ENCODE assay signal across 8 cellular contexts in genomic region chr19:39409886-39410619, GRCh38. TPM values are rescaled to one million over a fixed set of nuclear protein-coding genes. Genes with fewer than 3 reads are reported as not detected.
DNase-seq lines count a peak whose midpoint lies in the region; ATAC-seq, FAIRE-seq and TF ChIP-seq lines count a peak whose summit lies in the region.

No MANE protein-coding gene starts in this region.

- H3K4me1 Mint-ChIP-seq in WTC11: peaks cover 52% of the 10 kb centered on the region
- peaks cover 49% of the 10 kb centered on the region for H3K4me1 Mint-ChIP-seq in dendritic cell treated with granulocyte-macrophage colony-stimulating factor and Interleukin-4, amounts not matched to agents 40 ng/mL and 50 ng/mL, for 4 days (ENCODE audit: low read depth)

- no peaks in the 10 kb centered on the region for H3K9me3 Mint-ChIP-seq in WTC11
- H3K9me3 Mint-ChIP-seq in dendritic cell treated with granulocyte-macrophage colony-stimulating factor and Interleukin-4, amounts not matched to agents 40 ng/mL and 50 ng/mL, for 4 days: no peaks in the 10 kb centered on the region

- H4K20me1 ChIP-seq in MM.1S (ENCODE audit: insufficient read depth, low read length): peaks cover 20% of the 10 kb centered on the region; the same call in 1 of the 2 replicates

- peak; percentile 93 for FAIRE-seq in GM12892 (lab: Jason Lieb, UNC)

- H3K4me3 ChIP-seq in MM.1S (ENCODE audit: low read length) (peak overlapping the region; percentile 98), right lobe of liver (peak overlapping the region; percentile 84 to 99 (median 97))

- TF ChIP-seq CTCF in MM.1S (IDR thresholded peaks at IDR 0.05; ENCODE audit: low read length) (0 out of 2 replicates have a peak, but pooled peaks have one; percentile 6), WTC11 (IDR thresholded peaks at IDR 0.05) (no peak), right lobe of liver (IDR thresholded peaks at IDR 0.05) (no peak)

- H3K27ac ChIP-seq in MM.1S (ENCODE audit: low read length) (peak overlapping the region; percentile 100), right lobe of liver (peak overlapping the region; percentile 93 to 100 (median 99))

- DNase-seq in GM12892 (ENCODE audit: insufficient read length) (no peak), MM.1S (peak; percentile 39), WTC11 (ENCODE audit: low spot score) (peak; percentile 49), right lobe of liver (peak; percentile 78 to 88 (median 83)), occipital lobe (lab: John Stamatoyannopoulos, UW) (no peak)
- peak; percentile 51 to 71 for DNase-seq in stimulated activated CD8-positive, alpha-beta memory T cell treated with anti-CD3 and anti-CD28 coated beads, Interleukin-2, amount 100 ng/mL, for 1 hour (ENCODE audit: low read depth in 2 of 2)

- peak overlapping the region; percentile 47 for H3K4me2 ChIP-seq in MM.1S (ENCODE audit: low read depth, low read length)

- H3F3A ChIP-seq in MM.1S (ENCODE audit: insufficient read depth, low read length): peaks cover 64% of the 10 kb centered on the region

- peak overlapping the region; percentile 84 for H3K27ac Mint-ChIP-seq in WTC11
- peak overlapping the region; percentile 98 for H3K27ac Mint-ChIP-seq in dendritic cell treated with granulocyte-macrophage colony-stimulating factor and Interleukin-4, amounts not matched to agents 40 ng/mL and 50 ng/mL, for 4 days

- H3K79me2 ChIP-seq in MM.1S (ENCODE audit: low read length): peaks cover 24% of the 10 kb centered on the region

- H3K27me3 ChIP-seq in MM.1S (replicated peaks; ENCODE audit: insufficient read depth, low read length): no peaks in the 10 kb centered on the region
- H3K27me3 ChIP-seq in right lobe of liver: no peaks in the 10 kb centered on the region

- H3K4me3 Mint-ChIP-seq in WTC11: peak overlapping the region; percentile 99
- H3K4me3 Mint-ChIP-seq in dendritic cell treated with granulocyte-macrophage colony-stimulating factor and Interleukin-4, amounts not matched to agents 40 ng/mL and 50 ng/mL, for 4 days: peak overlapping the region; percentile 81

- H2AFZ ChIP-seq in MM.1S (ENCODE audit: low read length): no peak overlapping the region

- peaks cover 8% of the 10 kb centered on the region; the same call in 1 of the 2 replicates for H3K36me3 Mint-ChIP-seq in WTC11
- H3K36me3 Mint-ChIP-seq in dendritic cell treated with granulocyte-macrophage colony-stimulating factor and Interleukin-4, amounts not matched to agents 40 ng/mL and 50 ng/mL, for 4 days (ENCODE audit: low read depth): peaks cover 56% of the 10 kb centered on the region

- TF ChIP-seq POLR2A in GM12892 (IDR thresholded peaks at IDR 0.05; ENCODE audit: low read depth, low read length): peak; percentile 87
- TF ChIP-seq POLR2A in right lobe of liver (IDR thresholded peaks at IDR 0.05): peak; percentile 75

- peaks cover 20% of the 10 kb centered on the region for H3K4me1 ChIP-seq in MM.1S (ENCODE audit: low read length)
- H3K4me1 ChIP-seq in right lobe of liver: peaks cover 0 to 20% (median 5%) of the 10 kb centered on the region in 4 donors

- POLR2A ChIA-PET in WTC11 (lab: Charles Lee): interaction anchor here (0.9 to 2.2 kb wide), 3 partner anchors 18 to 30 kb away, joined by 4 to 9 read pairs (median 7); partner anchors contain the start of genes MED29, PAF1 and RPS16

- peaks cover 12% of the 10 kb centered on the region; the same call in 1 of the 2 replicates for H3K36me3 ChIP-seq in MM.1S (replicated peaks; ENCODE audit: insufficient read depth, low read length)
- peaks cover 0 to 11% (median 7%) of the 10 kb centered on the region in 4 donors for H3K36me3 ChIP-seq in right lobe of liver

- H3K9ac ChIP-seq in MM.1S (ENCODE audit: low read length): peak overlapping the region; percentile 99

- intact Hi-C loops in dendritic cell treated with granulocyte-macrophage colony-stimulating factor and Interleukin-4, amounts not matched to agents 40 ng/mL and 50 ng/mL, for 4 days (cut with micrococcal nuclease): loop anchor here (5.0 kb wide), 1 partner anchor 68 kb away; the partner anchor contains the start of gene SAMD4B
- intact Hi-C loops in right lobe of liver (cut with DNase I): no loop called here

- CTCF ChIA-PET in WTC11 (lab: Charles Lee): interaction anchor here (1.0 to 4.3 kb wide), 2 partner anchors 12 to 19 kb away, joined by 3 to 38 read pairs; partner anchors contain the start of genes MED29 and PAF1

- ATAC-seq in WTC11 (no peak), right lobe of liver (peak; percentile 1 to 8 (median 6)), GM18520 (IDR thresholded peaks at IDR 0.05; ENCODE audit: unreplicated experiment) (no peak)

- H3K9me3 ChIP-seq in MM.1S (replicated peaks; ENCODE audit: insufficient read depth, low read length) (no peaks in the 10 kb centered on the region), right lobe of liver (no peaks in the 10 kb centered on the region)

- no peaks in the 10 kb centered on the region for H3K9me2 ChIP-seq in MM.1S (replicated peaks; ENCODE audit: insufficient read depth, low read length)

- 1% methylated on average over 21 of the region's 39 CpGs for WGBS in right lobe of liver (ENCODE audit: insufficient coverage, low coverage, low lambda C conversion rate, missing lambda C conversion rate)

- H3K27me3 Mint-ChIP-seq in WTC11 (ENCODE audit: low read depth): no peaks in the 10 kb centered on the region
- H3K27me3 Mint-ChIP-seq in dendritic cell treated with granulocyte-macrophage colony-stimulating factor and Interleukin-4, amounts not matched to agents 40 ng/mL and 50 ng/mL, for 4 days: peaks cover 2% of the 10 kb centered on the region

TF ChIP-seq in WTC11, 78 proteins besides CTCF, POLR2A, EP300 and RAD21:
- peak; percentile 57; the same call in 1 of the 2 replicates for TF ChIP-seq ZNF263 (CRISPR knock-in tag; IDR thresholded peaks at IDR 0.05; ENCODE audit: low read depth)
- TF ChIP-seq, protein P1, sequence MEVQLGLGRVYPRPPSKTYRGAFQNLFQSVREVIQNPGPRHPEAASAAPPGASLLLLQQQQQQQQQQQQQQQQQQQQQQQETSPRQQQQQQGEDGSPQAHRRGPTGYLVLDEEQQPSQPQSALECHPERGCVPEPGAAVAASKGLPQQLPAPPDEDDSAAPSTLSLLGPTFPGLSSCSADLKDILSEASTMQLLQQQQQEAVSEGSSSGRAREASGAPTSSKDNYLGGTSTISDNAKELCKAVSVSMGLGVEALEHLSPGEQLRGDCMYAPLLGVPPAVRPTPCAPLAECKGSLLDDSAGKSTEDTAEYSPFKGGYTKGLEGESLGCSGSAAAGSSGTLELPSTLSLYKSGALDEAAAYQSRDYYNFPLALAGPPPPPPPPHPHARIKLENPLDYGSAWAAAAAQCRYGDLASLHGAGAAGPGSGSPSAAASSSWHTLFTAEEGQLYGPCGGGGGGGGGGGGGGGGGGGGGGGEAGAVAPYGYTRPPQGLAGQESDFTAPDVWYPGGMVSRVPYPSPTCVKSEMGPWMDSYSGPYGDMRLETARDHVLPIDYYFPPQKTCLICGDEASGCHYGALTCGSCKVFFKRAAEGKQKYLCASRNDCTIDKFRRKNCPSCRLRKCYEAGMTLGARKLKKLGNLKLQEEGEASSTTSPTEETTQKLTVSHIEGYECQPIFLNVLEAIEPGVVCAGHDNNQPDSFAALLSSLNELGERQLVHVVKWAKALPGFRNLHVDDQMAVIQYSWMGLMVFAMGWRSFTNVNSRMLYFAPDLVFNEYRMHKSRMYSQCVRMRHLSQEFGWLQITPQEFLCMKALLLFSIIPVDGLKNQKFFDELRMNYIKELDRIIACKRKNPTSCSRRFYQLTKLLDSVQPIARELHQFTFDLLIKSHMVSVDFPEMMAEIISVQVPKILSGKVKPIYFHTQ (CRISPR knock-in tag; IDR thresholded peaks at IDR 0.05): peak; percentile 55; the same call in 1 of the 2 replicates
- TF ChIP-seq, protein P2, sequence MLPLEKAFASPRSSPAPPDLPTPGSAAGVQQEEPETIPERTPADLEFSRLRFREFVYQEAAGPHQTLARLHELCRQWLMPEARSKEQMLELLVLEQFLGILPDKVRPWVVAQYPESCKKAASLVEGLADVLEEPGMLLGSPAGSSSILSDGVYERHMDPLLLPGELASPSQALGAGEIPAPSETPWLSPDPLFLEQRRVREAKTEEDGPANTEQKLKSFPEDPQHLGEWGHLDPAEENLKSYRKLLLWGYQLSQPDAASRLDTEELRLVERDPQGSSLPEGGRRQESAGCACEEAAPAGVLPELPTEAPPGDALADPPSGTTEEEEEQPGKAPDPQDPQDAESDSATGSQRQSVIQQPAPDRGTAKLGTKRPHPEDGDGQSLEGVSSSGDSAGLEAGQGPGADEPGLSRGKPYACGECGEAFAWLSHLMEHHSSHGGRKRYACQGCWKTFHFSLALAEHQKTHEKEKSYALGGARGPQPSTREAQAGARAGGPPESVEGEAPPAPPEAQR (CRISPR knock-in tag; IDR thresholded peaks at IDR 0.05): no peak

RNA-seq across cellular contexts. Expression of gene PLEKHG2, which starts 2.4 kb away (rescaled TPM):
- 14.7 TPM for polyA plus RNA-seq in GM12892 (2012; ENCODE audit: missing spikeins)
- 62.3 to 72.0 TPM (median 63.6 TPM) in 3 replicates for total RNA-seq in WTC11 (2021)
- 10 to 100 TPM in 1 of 6 experiments, 1 to 10 TPM in 5; 1.6 to 15.0 (median 6.3) TPM for total RNA-seq in right lobe of liver
- total RNA-seq in occipital lobe: 27.3 TPM

RNA-seq across cellular contexts. Expression of gene ZFP36, which starts 3.4 kb away (rescaled TPM):
- 29.0 TPM for polyA plus RNA-seq in GM12892 (2012; ENCODE audit: missing spikeins)
- 17.3 to 22.2 TPM (median 18.4 TPM) in 3 replicates for total RNA-seq in WTC11 (2021)
- total RNA-seq in right lobe of liver: 100 to 1,000 TPM in 3 of 6 experiments, 10 to 100 TPM in 3; 28.3 to 156 (median 91.7) TPM
- total RNA-seq in occipital lobe: 1.2 TPM

RNA-seq across cellular contexts. Expression of gene MED29, which starts 18.9 kb away (rescaled TPM):
- 9.6 TPM for polyA plus RNA-seq in GM12892 (2012; ENCODE audit: missing spikeins)
- 37.6 to 42.9 TPM (median 39.4 TPM) in 3 replicates for total RNA-seq in WTC11 (2021)
- total RNA-seq in right lobe of liver: 10 to 100 TPM; 19.4 to 38.1 (median 24.1) TPM
- 17.2 TPM for total RNA-seq in occipital lobe

RNA-seq across cellular contexts. Expression of gene PAF1, which starts 19.1 kb away (rescaled TPM):
- 24.4 TPM for polyA plus RNA-seq in GM12892 (2012; ENCODE audit: missing spikeins)
- total RNA-seq in WTC11 (2021) (27.8 to 34.4 TPM (median 29.4 TPM) in 3 replicates), right lobe of liver (10 to 100 TPM; 18.6 to 34.9 (median 24.8) TPM), occipital lobe (29.2 TPM)

RNA-seq across cellular contexts. Expression of gene RPS16, which starts 25.7 kb away (rescaled TPM):
- 4,399 TPM for polyA plus RNA-seq in GM12892 (2012; ENCODE audit: missing spikeins)
- total RNA-seq in WTC11 (2021) (2,962 to 3,158 TPM (median 2,999 TPM) in 3 replicates), right lobe of liver (100 to 1,000 TPM; 448 to 643 (median 568) TPM), occipital lobe (77.0 TPM)

Comparison
In these comparisons a context has a peak if more than half of its experiments do, and no peak if none do; other contexts are left out.
1. DNase-seq: peak in MM.1S (single experiment), WTC11 (single experiment), right lobe of liver (3 of 3) and stimulated activated CD8-positive, alpha-beta memory T cell treated with anti-CD3 and anti-CD28 coated beads, Interleukin-2, amount 100 ng/mL, for 1 hour (2 of 2); none in GM12892 (single experiment) and occipital lobe (single experiment).
2. ATAC-seq: peak in right lobe of liver (4 of 4); none in WTC11 (single experiment) and GM18520 (single experiment).